In genomic region chr7:26048663-26049062, GRCh38 we compare ENCODE assay signal across 8 cellular contexts.
"Had no signal": no experiment of that assay in that cellular context is flagged by ENCODE, and none has a peak within 500 bp of the region (broad histone marks: within the 10 kb centered on the region; RNA-seq: fewer than 3 reads in every experiment).

No MANE protein-coding gene starts in this region.

- H3K9me3 ChIP-seq: HAP-1 had no signal

- H3K27ac ChIP-seq: GM23248 had no signal

- H3K36me3 ChIP-seq: HAP-1 had no signal

- ATAC-seq: GM23338, HCT116 had no signal

- H3K27ac Mint-ChIP-seq: GM23338, H9 had no signal

- H2AFZ ChIP-seq: GM23248, GM23338 had no signal

- H3K4me3 Mint-ChIP-seq: GM23338, H9 had no signal

- H3K4me3 ChIP-seq: GM23248, GM23338, HAP-1 had no signal

- DNase-seq: GM23248, GOT3, H7, H9, HCEC 1CT had no signal

- H3K4me2 ChIP-seq: GM23338 had no signal

- H3K4me1 ChIP-seq: HAP-1 had no signal

- H3K9me3 Mint-ChIP-seq: GM23338 had no signal

- H3K9ac ChIP-seq: GM23248 had no signal
